In genomic region chr2:22291074-22291473, GRCh38 we compare ENCODE assay signal across 8 cellular contexts.
"Had no signal": no experiment of that assay in that cellular context is flagged by ENCODE, and none has a peak within 500 bp of the region (broad histone marks: within the 10 kb centered on the region; RNA-seq: fewer than 3 reads in every experiment).

No MANE protein-coding gene starts in this region.

- H3K4me3 ChIP-seq: GM23248, HAP-1, K562 had no signal

- H3K4me1 ChIP-seq: HAP-1 had no signal

- H3K36me3 ChIP-seq: HAP-1 had no signal

- H3K9ac ChIP-seq: GM23248 had no signal

- H3K27ac ChIP-seq: GM23248 had no signal

- H3K9me3 ChIP-seq: HAP-1 had no signal

- ATAC-seq: HCT116, K562 had no signal

- H2AFZ ChIP-seq: GM23248 had no signal

- DNase-seq: GM23248, GOT3, H7, HFFc6, IMR-90 had no signal
